1 cellular context compared by ENCODE assay signal in the genomic region with DNA sequence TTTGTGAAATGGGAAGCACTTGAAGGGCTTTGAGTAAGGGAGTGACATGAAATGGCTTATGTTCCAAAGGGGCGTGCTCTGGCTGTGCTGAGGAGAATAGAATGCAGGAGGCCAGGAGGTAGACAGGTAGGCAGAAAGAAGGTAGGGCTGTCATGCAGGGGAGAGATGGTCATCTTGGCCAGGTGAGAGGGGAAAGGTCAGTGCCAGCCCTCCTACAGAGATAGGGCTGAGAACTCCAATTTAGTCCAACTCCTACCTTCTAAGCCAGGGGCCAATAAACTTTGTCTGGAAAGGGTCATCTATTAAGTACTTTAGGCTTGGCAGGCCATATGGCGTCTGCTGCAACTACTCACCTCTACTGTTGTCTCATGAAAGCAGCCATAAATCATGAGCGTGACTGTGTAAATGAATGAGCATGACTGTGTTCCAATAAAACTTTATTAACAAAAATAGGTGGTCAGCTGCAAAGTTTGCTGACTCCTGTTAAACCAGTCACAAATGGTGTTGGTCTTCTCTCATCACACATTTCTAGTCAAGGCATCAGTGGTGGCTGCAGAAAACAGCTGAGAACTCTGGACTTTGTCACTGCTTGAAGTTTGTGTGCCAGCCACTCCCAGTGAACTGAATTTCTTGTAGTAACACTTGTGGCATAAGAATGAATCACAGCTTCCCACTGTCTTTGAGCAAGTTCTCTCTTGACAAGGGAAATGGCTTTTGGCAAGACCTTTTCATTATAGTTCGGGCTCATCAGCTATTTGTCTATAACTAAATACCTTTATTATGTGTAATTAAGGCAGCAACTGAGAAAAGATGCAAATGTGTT.
A peak's percentile ranks its signal among the peaks of the same experiment; 100 is the strongest.
TF ChIP-seq lines count a peak whose summit lies in the region.

No MANE protein-coding gene starts in this region.

TF ChIP-seq in K562, 482 proteins besides CTCF, POLR2A, EP300 and RAD21 (continued from another document and continues in another):
- TF ChIP-seq ZBTB43 (CRISPR knock-in tag; IDR thresholded peaks at IDR 0.05) (no peak), ZNF184 (CRISPR knock-in tag; IDR thresholded peaks at IDR 0.05) (no peak), ZKSCAN1 (IDR thresholded peaks at IDR 0.05; ENCODE audit: low read depth, low read length) (no peak), NR0B1 (IDR thresholded peaks at IDR 0.05; ENCODE audit: partially characterized antibody) (no peak), RFX7 (CRISPR knock-in tag; IDR thresholded peaks at IDR 0.05) (no peak), ZNF232 (CRISPR knock-in tag; IDR thresholded peaks at IDR 0.05) (no peak), SMARCA4 (IDR thresholded peaks at IDR 0.05) (peak; percentile 30; the same call in 1 of the 2 replicates), NCOA4 (IDR thresholded peaks at IDR 0.05; ENCODE audit: partially characterized antibody) (no peak), HMG20B (CRISPR knock-in tag; IDR thresholded peaks at IDR 0.05) (no peak), SP2 (IDR thresholded peaks at IDR 0.05; ENCODE audit: extremely low read depth, low read depth, low read length, poor library complexity, severe bottlenecking) (no peak), RUNX1 (IDR thresholded peaks at IDR 0.05; ENCODE audit: low read depth) (no peak), ILF3 (IDR thresholded peaks at IDR 0.05; ENCODE audit: borderline replicate concordance) (no peak), LEF1 (IDR thresholded peaks at IDR 0.05) (0 out of 2 replicates have a peak, but pooled peaks have one; percentile 18), RFX1 (IDR thresholded peaks at IDR 0.05) (no peak), ZNF431 (CRISPR knock-in tag; IDR thresholded peaks at IDR 0.05) (no peak), IRF2 (CRISPR knock-in tag; IDR thresholded peaks at IDR 0.05) (no peak), BDP1 (IDR thresholded peaks at IDR 0.05; ENCODE audit: insufficient read depth, insufficient read length) (no peak), ADNP (tag; IDR thresholded peaks at IDR 0.05) (no peak), MGA (IDR thresholded peaks at IDR 0.05) (0 out of 2 replicates have a peak, but pooled peaks have one; percentile 22), PCBP1 (IDR thresholded peaks at IDR 0.05; ENCODE audit: low read depth, low read length, poor library complexity, severe bottlenecking) (no peak), PURB (CRISPR knock-in tag; IDR thresholded peaks at IDR 0.05; ENCODE audit: low read depth) (no peak), HDAC3 (IDR thresholded peaks at IDR 0.05; ENCODE audit: borderline replicate concordance, partially characterized antibody) (no peak), STAT5A (IDR thresholded peaks at IDR 0.05; ENCODE audit: borderline replicate concordance, low read length) (no peak), MEIS2 (IDR thresholded peaks at IDR 0.05; ENCODE audit: partially characterized antibody) (peak; percentile 97), FOXK2 (conservative IDR thresholded peaks at IDR 0.05 in 1 of 2, IDR thresholded peaks at IDR 0.05 in 1 of 2; ENCODE audit: low read depth in 2 of 2) (no peak), MTF1 (CRISPR knock-in tag; IDR thresholded peaks at IDR 0.05; ENCODE audit: borderline replicate concordance) (no peak), TRIM24 (IDR thresholded peaks at IDR 0.05) (0 out of 4 replicates have a peak, but pooled peaks of 1 of the 2 experiments have one; percentile 21), SMARCA5 (IDR thresholded peaks at IDR 0.05) (no peak), E2F1 (CRISPR knock-in tag; IDR thresholded peaks at IDR 0.05) (no peak), USF2 (CRISPR knock-in tag; IDR thresholded peaks at IDR 0.05) (no peak), CBX1 (IDR thresholded peaks at IDR 0.05; ENCODE audit: low read depth) (no peak), CTBP1 (IDR thresholded peaks at IDR 0.05; ENCODE audit: borderline replicate concordance) (no peak), KLF6 (CRISPR knock-in tag; IDR thresholded peaks at IDR 0.05; ENCODE audit: borderline replicate concordance) (no peak), NR2C1 (IDR thresholded peaks at IDR 0.05) (peak; percentile 41; the same call in 1 of the 2 replicates), NR2C1 (tag; IDR thresholded peaks at IDR 0.05) (peak; percentile 53), ILK (tag; IDR thresholded peaks at IDR 0.05; ENCODE audit: borderline replicate concordance, low read depth) (no peak), STAG1 (CRISPR knock-in tag; IDR thresholded peaks at IDR 0.05; ENCODE audit: borderline replicate concordance) (no peak), CCAR2 (IDR thresholded peaks at IDR 0.05; ENCODE audit: low read depth, low read length) (no peak), GATA2 (CRISPR knock-in tag; IDR thresholded peaks at IDR 0.05) (no peak), NFXL1 (CRISPR knock-in tag; IDR thresholded peaks at IDR 0.05) (no peak)
- TF ChIP-seq, protein P1, sequence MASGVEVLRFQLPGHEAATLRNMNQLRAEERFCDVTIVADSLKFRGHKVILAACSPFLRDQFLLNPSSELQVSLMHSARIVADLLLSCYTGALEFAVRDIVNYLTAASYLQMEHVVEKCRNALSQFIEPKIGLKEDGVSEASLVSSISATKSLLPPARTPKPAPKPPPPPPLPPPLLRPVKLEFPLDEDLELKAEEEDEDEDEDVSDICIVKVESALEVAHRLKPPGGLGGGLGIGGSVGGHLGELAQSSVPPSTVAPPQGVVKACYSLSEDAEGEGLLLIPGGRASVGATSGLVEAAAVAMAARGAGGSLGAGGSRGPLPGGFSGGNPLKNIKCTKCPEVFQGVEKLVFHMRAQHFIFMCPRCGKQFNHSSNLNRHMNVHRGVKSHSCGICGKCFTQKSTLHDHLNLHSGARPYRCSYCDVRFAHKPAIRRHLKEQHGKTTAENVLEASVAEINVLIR (CRISPR knock-in tag; IDR thresholded peaks at IDR 0.05) = no peak
- TF ChIP-seq, protein P2, sequence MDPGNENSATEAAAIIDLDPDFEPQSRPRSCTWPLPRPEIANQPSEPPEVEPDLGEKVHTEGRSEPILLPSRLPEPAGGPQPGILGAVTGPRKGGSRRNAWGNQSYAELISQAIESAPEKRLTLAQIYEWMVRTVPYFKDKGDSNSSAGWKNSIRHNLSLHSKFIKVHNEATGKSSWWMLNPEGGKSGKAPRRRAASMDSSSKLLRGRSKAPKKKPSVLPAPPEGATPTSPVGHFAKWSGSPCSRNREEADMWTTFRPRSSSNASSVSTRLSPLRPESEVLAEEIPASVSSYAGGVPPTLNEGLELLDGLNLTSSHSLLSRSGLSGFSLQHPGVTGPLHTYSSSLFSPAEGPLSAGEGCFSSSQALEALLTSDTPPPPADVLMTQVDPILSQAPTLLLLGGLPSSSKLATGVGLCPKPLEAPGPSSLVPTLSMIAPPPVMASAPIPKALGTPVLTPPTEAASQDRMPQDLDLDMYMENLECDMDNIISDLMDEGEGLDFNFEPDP (CRISPR knock-in tag; IDR thresholded peaks at IDR 0.05) = no peak
